8 cellular contexts compared by ENCODE assay signal in genomic region chr2:130727286-130727924, GRCh38. TPM values are rescaled to one million over a fixed set of nuclear protein-coding genes. Genes with fewer than 3 reads are reported as not detected.
DNase-seq lines count a peak whose midpoint lies in the region; ATAC-seq and TF ChIP-seq lines count a peak whose summit lies in the region.

No MANE protein-coding gene starts in this region.

- no peaks in the 10 kb centered on the region for H3K27me3 Mint-ChIP-seq in activated T-helper 17 cell treated with anti-CD3 and anti-CD28 coated beads, Interleukin-2, amount 50 U/mL, for 72 hours

- no peak for TF ChIP-seq POLR2A in stomach (IDR thresholded peaks at IDR 0.05)

- H3K4me3 ChIP-seq in foreskin fibroblast (ENCODE audit: low read depth in 1 of 2, low read length in 2 of 2) (peak overlapping the region; percentile 58 to 60), neuron (ENCODE audit: low read length) (peak overlapping the region; percentile 47), stomach (peak overlapping the region; percentile 45 to 56 (median 52))

- peak overlapping the region; percentile 81 for H3K4me3 Mint-ChIP-seq in activated T-helper 17 cell treated with anti-CD3 and anti-CD28 coated beads, Interleukin-2, amount 50 U/mL, for 72 hours

- H3K9me3 Mint-ChIP-seq in activated T-helper 17 cell treated with anti-CD3 and anti-CD28 coated beads, Interleukin-2, amount 50 U/mL, for 72 hours = no peaks in the 10 kb centered on the region

- H3K36me3 ChIP-seq in neuron (ENCODE audit: insufficient read depth, low read length) (no peaks in the 10 kb centered on the region), stomach (no peaks in the 10 kb centered on the region)

- peak overlapping the region; percentile 88 for H2AFZ ChIP-seq in neuron (ENCODE audit: low read depth, low read length)

- WGBS in stomach, 5 donors = 0 to 3% (median 1%) methylated on average over 23 to 48 of the region's 48 CpGs

- no peak for TF ChIP-seq CTCF in foreskin fibroblast (IDR thresholded peaks at IDR 0.05; ENCODE audit: low read depth, low read length)
- TF ChIP-seq CTCF in stomach (IDR thresholded peaks at IDR 0.05) = no peak

- DNase-seq in AG20443 (ENCODE audit: low spot score) = peak; percentile 82
- peak; percentile 88 for DNase-seq in OCI-M1 (lab: John Stamatoyannopoulos, UW)
- peak; percentile 53 to 68 for DNase-seq in foreskin fibroblast
- peak; percentile 85 for DNase-seq in stomach

- H3K27ac ChIP-seq in stomach = peak overlapping the region; percentile 66 to 82 (median 77)

- no peak for TF ChIP-seq EP300 in stomach (IDR thresholded peaks at IDR 0.05)

- ATAC-seq in GM19043 (IDR thresholded peaks at IDR 0.05; ENCODE audit: low read depth, unreplicated experiment) = peak; percentile 91
- peak; percentile 97 for ATAC-seq in HG03432 (IDR thresholded peaks at IDR 0.05; ENCODE audit: unreplicated experiment)
- ATAC-seq in activated T-helper 17 cell treated with anti-CD3 and anti-CD28 coated beads, Interleukin-2, amount 50 U/mL, for 72 hours (replicated peaks) = peak; percentile 92

- H3K9me3 ChIP-seq in neuron (ENCODE audit: low read length) (no peaks in the 10 kb centered on the region), stomach (no peaks in the 10 kb centered on the region)

- intact Hi-C loops in stomach (cut with DNase I; ENCODE audit: low total_unique reads) = no loop called here

- H3K4me1 ChIP-seq in neuron (ENCODE audit: insufficient read depth, low read length) = peaks cover 6% of the 10 kb centered on the region
- H3K4me1 ChIP-seq in stomach = peaks cover 17 to 23% (median 20%) of the 10 kb centered on the region in 4 donors

- no peaks in the 10 kb centered on the region for H3K27me3 ChIP-seq in neuron (ENCODE audit: insufficient read depth, low read length)
- peaks cover 0 to 17% (median 4%) of the 10 kb centered on the region in 3 donors for H3K27me3 ChIP-seq in stomach

- peak overlapping the region; percentile 65 for H3K27ac Mint-ChIP-seq in activated T-helper 17 cell treated with anti-CD3 and anti-CD28 coated beads, Interleukin-2, amount 50 U/mL, for 72 hours

- H3K36me3 Mint-ChIP-seq in activated T-helper 17 cell treated with anti-CD3 and anti-CD28 coated beads, Interleukin-2, amount 50 U/mL, for 72 hours (ENCODE audit: low read depth) = no peaks in the 10 kb centered on the region

- H3K4me1 Mint-ChIP-seq in activated T-helper 17 cell treated with anti-CD3 and anti-CD28 coated beads, Interleukin-2, amount 50 U/mL, for 72 hours = no peaks in the 10 kb centered on the region

RNA-seq across cellular contexts. Expression of gene GPR148, which starts 1.5 kb away (rescaled TPM):
- not detected for total RNA-seq in activated T-helper 17 cell treated with anti-CD3 and anti-CD28 coated beads, Interleukin-2, amount 50 U/mL, for 72 hours
- 1 to 10 TPM in 1 of 5 donors, not detected in 4; 4.1 TPM for total RNA-seq in stomach
- not detected for polyA plus RNA-seq in stomach

RNA-seq across cellular contexts. Expression of gene AMER3, which starts 27.9 kb away (rescaled TPM):
- total RNA-seq in activated T-helper 17 cell treated with anti-CD3 and anti-CD28 coated beads, Interleukin-2, amount 50 U/mL, for 72 hours = not detected
- under 1 TPM in 3 of 5 donors, not detected in 2; 0.45 to 0.58 (median 0.55) TPM for total RNA-seq in stomach
- under 1 TPM; 0.08 to 0.61 (median 0.37) TPM for polyA plus RNA-seq in stomach

Comparison
In these comparisons a context has a peak if more than half of its experiments do, and no peak if none do; other contexts are left out.
1. Peak in every context shown above with its lines: DNase-seq, ATAC-seq, H3K4me3 ChIP-seq and H3K27ac ChIP-seq.